Comparison of ENCODE assay signal across 10 cellular contexts in the genomic region with DNA sequence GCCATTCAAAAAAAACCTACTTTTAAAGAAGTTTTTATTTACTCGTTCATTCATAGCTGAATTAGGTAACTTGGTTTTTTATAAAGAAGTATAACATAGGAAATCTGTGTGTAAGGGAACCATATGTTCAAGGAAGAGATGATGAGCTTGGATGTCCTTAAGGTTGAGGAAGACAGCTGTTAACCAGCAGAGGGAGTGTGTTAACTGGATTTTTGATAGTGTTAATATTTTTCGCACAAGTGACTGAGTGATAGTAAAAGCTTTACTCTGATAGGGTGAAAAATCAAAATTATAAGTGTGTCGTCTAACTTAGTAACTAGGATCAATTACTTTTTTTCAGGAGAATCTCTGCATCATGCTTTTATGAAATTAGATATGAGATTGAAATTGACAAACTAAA.
DNase-seq lines count a peak whose midpoint lies in the region; ATAC-seq, FAIRE-seq and TF ChIP-seq lines count a peak whose summit lies in the region.
"Had no signal": no experiment of that assay in that cellular context is flagged by ENCODE, and none has a peak within 500 bp of the region (broad histone marks: within the 10 kb centered on the region; RNA-seq: fewer than 3 reads in every experiment).

No MANE protein-coding gene starts in this region.

- no peak overlapping the region for H3K27ac Mint-ChIP-seq in mesothelial cell of epicardium
- H3K27ac Mint-ChIP-seq: activated T-cell treated with anti-CD3 and anti-CD28 coated beads, Interleukin-2, amount 50 U/mL, for 24 hours had no signal

- no peak for TF ChIP-seq POLR2A in GM12891 (IDR thresholded peaks at IDR 0.05; ENCODE audit: low read depth, low read length)

- peaks cover 34% of the 10 kb centered on the region for H3K9me3 Mint-ChIP-seq in mesothelial cell of epicardium

- no peak for FAIRE-seq in GM12891 (lab: Jason Lieb, UNC)
- no peak for FAIRE-seq in GM19239 (lab: Jason Lieb, UNC)

- H3K27me3 Mint-ChIP-seq in mesothelial cell of epicardium (ENCODE audit: low read depth): no peaks in the 10 kb centered on the region

- H3K36me3 Mint-ChIP-seq in mesothelial cell of epicardium: no peaks in the 10 kb centered on the region

- peak; percentile 47 for TF ChIP-seq CTCF in mesothelial cell of epicardium (IDR thresholded peaks at IDR 0.05; ENCODE audit: unreplicated experiment)

- ATAC-seq in HG02852 (IDR thresholded peaks at IDR 0.05; ENCODE audit: unreplicated experiment): no peak

- no peaks in the 10 kb centered on the region for H3K4me1 Mint-ChIP-seq in mesothelial cell of epicardium

- H3K4me3 Mint-ChIP-seq in mesothelial cell of epicardium: no peak overlapping the region
- H3K4me3 Mint-ChIP-seq: activated T-cell treated with anti-CD3 and anti-CD28 coated beads, Interleukin-2, amount 50 U/mL, for 24 hours had no signal

- DNase-seq in DMS114 treated with DMSO at 0.1 percent for 48 hours (lab: John Stamatoyannopoulos, UW; ENCODE audit: unreplicated experiment): peak; percentile 47
- peak; percentile 6 for DNase-seq in M059J (ENCODE audit: low read depth)
- peak; percentile 44 for DNase-seq in astrocyte of the hippocampus (ENCODE audit: low read depth, low spot score)
- DNase-seq in mesothelial cell of epicardium (ENCODE audit: low spot score in 2 of 2, unreplicated experiment in 2 of 2): no peak
- DNase-seq in NCI-H187 (lab: John Stamatoyannopoulos, UW): no peak
- no peak for DNase-seq in GM12891 (ENCODE audit: insufficient read length, low spot score)
- DNase-seq in GM19239 (ENCODE audit: insufficient read length, low spot score): no peak
- DNase-seq: activated T-cell treated with anti-CD3 and anti-CD28 coated beads, Interleukin-2, amount 50 U/mL, for 24 hours; tibial artery had no signal

TF ChIP-seq in GM12891, 5 proteins besides CTCF, POLR2A, EP300 and RAD21:
- TF ChIP-seq POLR2AphosphoS5 (IDR thresholded peaks at IDR 0.05; ENCODE audit: low read depth, low read length) (no peak), TAF1 (IDR thresholded peaks at IDR 0.05; ENCODE audit: low read depth, low read length) (no peak), PAX5 (IDR thresholded peaks at IDR 0.05; ENCODE audit: insufficient read depth, low read length, severe bottlenecking) (no peak), SPI1 (IDR thresholded peaks at IDR 0.05; ENCODE audit: low read depth, low read length) (no peak), POU2F2 (IDR thresholded peaks at IDR 0.05; ENCODE audit: low read depth, low read length) (no peak)
TF ChIP-seq in GM12891: peak in this region for 0.

Comparison
In these comparisons a context has a peak if more than half of its experiments do, and no peak if none do; other contexts are left out.
1. DNase-seq: peak in DMS114 treated with DMSO at 0.1 percent for 48 hours (single experiment), M059J (single experiment) and astrocyte of the hippocampus (single experiment); none in mesothelial cell of epicardium (0 of 2), NCI-H187 (0 of 2), GM12891 (single experiment) and GM19239 (single experiment).